In the genomic region with DNA sequence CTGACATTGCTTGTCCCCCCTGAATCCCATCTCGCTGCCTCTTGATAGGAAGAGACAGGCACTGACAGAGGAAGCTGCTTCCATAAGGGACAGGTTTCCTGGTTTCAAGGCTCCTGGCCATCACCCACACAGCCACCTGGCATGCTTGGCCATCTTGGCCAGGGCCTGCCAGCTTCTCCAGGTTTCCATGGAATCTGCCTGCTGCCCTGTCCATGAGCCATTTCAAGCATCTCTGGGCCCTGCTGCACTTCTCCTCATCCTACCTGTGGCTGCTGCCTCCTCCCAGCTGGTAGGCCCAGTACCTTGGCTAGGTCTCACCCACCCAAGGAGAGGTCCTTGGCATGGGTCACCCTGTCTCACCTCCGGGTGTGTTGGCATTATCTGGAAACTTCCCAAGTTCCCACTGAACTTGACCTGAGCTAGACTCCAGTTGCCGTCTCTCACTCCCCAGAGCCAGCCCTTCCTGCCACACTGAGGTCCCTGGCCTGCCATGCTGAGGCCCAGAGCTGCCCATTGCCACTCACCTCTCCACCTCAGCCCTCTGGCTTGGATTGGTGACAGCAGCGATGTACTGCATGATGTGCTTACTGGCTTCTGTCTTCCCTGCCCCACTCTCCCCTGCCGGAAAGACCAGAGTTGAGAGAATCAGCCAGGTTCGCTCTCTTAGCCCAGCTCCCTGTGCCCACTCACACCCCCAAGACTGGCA, we compare ENCODE assay signal across 16 cellular contexts. TPM values are rescaled to one million over a fixed set of nuclear protein-coding genes. Genes with fewer than 3 reads are reported as not detected.
DNase-seq lines count a peak whose midpoint lies in the region; ATAC-seq and TF ChIP-seq lines count a peak whose summit lies in the region.
"Had no signal": no experiment of that assay in that cellular context is flagged by ENCODE, and none has a peak within 500 bp of the region (broad histone marks: within the 10 kb centered on the region; RNA-seq: fewer than 3 reads in every experiment).

No MANE protein-coding gene starts in this region.

- H3K27ac Mint-ChIP-seq in T-helper 1 cell treated with Interleukin-12 subunit alpha and Interleukin-12 subunit beta and Interleukin-4 antibody, amounts not matched to agents 30 μg/mL and 1 μg/mL, for 36 hours: peak overlapping the region; percentile 96
- H3K27ac Mint-ChIP-seq in activated T-helper 1 cell treated with anti-CD3 and anti-CD28 coated beads, Interleukin-12 subunit alpha, Interleukin-12 subunit beta, Interleukin-2, Interleukin-4 antibody, amounts not matched to agents 30 ng/mL and 10 ng/mL and 1 ng/mL, durations not matched to agents 14 hours and 24 hours and 36 hours: peak overlapping the region; percentile 91
- H3K27ac Mint-ChIP-seq in natural killer cell (peak overlapping the region; percentile 95 to 99), osteocyte (ENCODE audit: unreplicated experiment) (no peak overlapping the region), WTC11 (no peak overlapping the region)

- intact Hi-C loops in activated T-helper 1 cell treated with anti-CD3 and anti-CD28 coated beads, Interleukin-12 subunit alpha, Interleukin-12 subunit beta, Interleukin-2, Interleukin-4 antibody, amounts not matched to agents 30 ng/mL and 10 ng/mL and 1 ng/mL, durations not matched to agents 14 hours and 24 hours and 36 hours (cut with micrococcal nuclease): loop anchor here (2.0 kb wide), 1 partner anchor 61 kb away; no protein-coding TSS in a partner anchor
- intact Hi-C loops in natural killer cell (cut with micrococcal nuclease): loop anchor here (5.0 kb wide), 2 partner anchors 129 to 344 kb away; a partner anchor contains a TSS

- H3K4me1 Mint-ChIP-seq in T-helper 1 cell treated with Interleukin-12 subunit alpha and Interleukin-12 subunit beta and Interleukin-4 antibody, amounts not matched to agents 30 μg/mL and 1 μg/mL, for 36 hours (ENCODE audit: low read depth): peaks cover 40% of the 10 kb centered on the region
- peaks cover 52% of the 10 kb centered on the region for H3K4me1 Mint-ChIP-seq in activated T-helper 1 cell treated with anti-CD3 and anti-CD28 coated beads, Interleukin-12 subunit alpha, Interleukin-12 subunit beta, Interleukin-2, Interleukin-4 antibody, amounts not matched to agents 30 ng/mL and 10 ng/mL and 1 ng/mL, durations not matched to agents 14 hours and 24 hours and 36 hours (ENCODE audit: low read depth)
- H3K4me1 Mint-ChIP-seq in natural killer cell: peaks cover 57 to 77% of the 10 kb centered on the region in 2 donors
- H3K4me1 Mint-ChIP-seq in osteocyte (ENCODE audit: unreplicated experiment): peaks cover 34% of the 10 kb centered on the region
- H3K4me1 Mint-ChIP-seq in WTC11: no peaks in the 10 kb centered on the region

- no peaks in the 10 kb centered on the region for H3K27me3 Mint-ChIP-seq in T-helper 1 cell treated with Interleukin-12 subunit alpha and Interleukin-12 subunit beta and Interleukin-4 antibody, amounts not matched to agents 30 μg/mL and 1 μg/mL, for 36 hours (ENCODE audit: low read depth)
- no peaks in the 10 kb centered on the region for H3K27me3 Mint-ChIP-seq in activated T-helper 1 cell treated with anti-CD3 and anti-CD28 coated beads, Interleukin-12 subunit alpha, Interleukin-12 subunit beta, Interleukin-2, Interleukin-4 antibody, amounts not matched to agents 30 ng/mL and 10 ng/mL and 1 ng/mL, durations not matched to agents 14 hours and 24 hours and 36 hours (ENCODE audit: insufficient read depth)
- H3K27me3 Mint-ChIP-seq in natural killer cell (ENCODE audit: low read depth in 2 of 2) (no peaks in the 10 kb centered on the region), osteocyte (ENCODE audit: unreplicated experiment) (no peaks in the 10 kb centered on the region), WTC11 (ENCODE audit: low read depth) (no peaks in the 10 kb centered on the region; the same call in 1 of the 2 replicates)

- H3K9me3 Mint-ChIP-seq in T-helper 1 cell treated with Interleukin-12 subunit alpha and Interleukin-12 subunit beta and Interleukin-4 antibody, amounts not matched to agents 30 μg/mL and 1 μg/mL, for 36 hours: no peaks in the 10 kb centered on the region
- no peaks in the 10 kb centered on the region for H3K9me3 Mint-ChIP-seq in activated T-helper 1 cell treated with anti-CD3 and anti-CD28 coated beads, Interleukin-12 subunit alpha, Interleukin-12 subunit beta, Interleukin-2, Interleukin-4 antibody, amounts not matched to agents 30 ng/mL and 10 ng/mL and 1 ng/mL, durations not matched to agents 14 hours and 24 hours and 36 hours
- H3K9me3 Mint-ChIP-seq in natural killer cell: no peaks in the 10 kb centered on the region
- no peaks in the 10 kb centered on the region for H3K9me3 Mint-ChIP-seq in osteocyte (ENCODE audit: unreplicated experiment)
- no peaks in the 10 kb centered on the region for H3K9me3 Mint-ChIP-seq in WTC11

- peaks cover 59% of the 10 kb centered on the region for H3K36me3 Mint-ChIP-seq in T-helper 1 cell treated with Interleukin-12 subunit alpha and Interleukin-12 subunit beta and Interleukin-4 antibody, amounts not matched to agents 30 μg/mL and 1 μg/mL, for 36 hours (ENCODE audit: low read depth)
- peaks cover 53% of the 10 kb centered on the region for H3K36me3 Mint-ChIP-seq in activated T-helper 1 cell treated with anti-CD3 and anti-CD28 coated beads, Interleukin-12 subunit alpha, Interleukin-12 subunit beta, Interleukin-2, Interleukin-4 antibody, amounts not matched to agents 30 ng/mL and 10 ng/mL and 1 ng/mL, durations not matched to agents 14 hours and 24 hours and 36 hours (ENCODE audit: low read depth)
- no peaks in the 10 kb centered on the region for H3K36me3 Mint-ChIP-seq in natural killer cell
- no peaks in the 10 kb centered on the region for H3K36me3 Mint-ChIP-seq in osteocyte (ENCODE audit: unreplicated experiment)
- H3K36me3 Mint-ChIP-seq in WTC11: no peaks in the 10 kb centered on the region; the same call in 1 of the 2 replicates

- H3K4me3 ChIP-seq in GM12865 (ENCODE audit: low read depth, low read length): peak overlapping the region; percentile 84
- H3K4me3 ChIP-seq: body of pancreas had no signal

- no peak for DNase-seq in T-helper 1 cell
- no peak for DNase-seq in GM12865 (ENCODE audit: low read depth)
- DNase-seq in activated T-helper 1 cell treated with anti-CD3 and anti-CD28 coated beads, Interleukin-12 subunit alpha, Interleukin-12 subunit beta, Interleukin-2, Interleukin-4 antibody, amounts not matched to agents 30 ng/mL and 10 ng/mL and 1 ng/mL, durations not matched to agents 14 hours and 24 hours and 36 hours (ENCODE audit: low spot score): no peak
- DNase-seq in natural killer cell: no peak
- no peak for DNase-seq in effector CD8-positive, alpha-beta T cell (lab: John Stamatoyannopoulos, UW)
- DNase-seq in osteocyte (ENCODE audit: extremely low spot score, unreplicated experiment): no peak
- no peak for DNase-seq in WTC11 (ENCODE audit: low spot score)
- DNase-seq: body of pancreas; IMR-90; lower lobe of right lung; NCI-H1417 treated with DMSO at 0.1 percent for 48 hours; NCI-H226; stimulated activated CD4-positive, alpha-beta T cell treated with anti-CD3 and anti-CD28 coated beads, Interleukin-2, amount 100 ng/mL, for 48 hours had no signal

- TF ChIP-seq CTCF in GM12865 (IDR thresholded peaks at IDR 0.05; ENCODE audit: insufficient read depth, low read depth, low read length, missing control alignments) (no peak), natural killer cell (IDR thresholded peaks at IDR 0.05) (no peak), osteocyte (IDR thresholded peaks at IDR 0.05) (no peak), WTC11 (IDR thresholded peaks at IDR 0.05) (no peak)

- ATAC-seq in natural killer cell: no peak
- no peak for ATAC-seq in WTC11
- ATAC-seq: body of pancreas, lower lobe of right lung, sciatic nerve had no signal

- POLR2A ChIA-PET in WTC11 (lab: Charles Lee): no interaction called here

- peak overlapping the region; percentile 95 for H3K4me3 Mint-ChIP-seq in T-helper 1 cell treated with Interleukin-12 subunit alpha and Interleukin-12 subunit beta and Interleukin-4 antibody, amounts not matched to agents 30 μg/mL and 1 μg/mL, for 36 hours
- H3K4me3 Mint-ChIP-seq in activated T-helper 1 cell treated with anti-CD3 and anti-CD28 coated beads, Interleukin-12 subunit alpha, Interleukin-12 subunit beta, Interleukin-2, Interleukin-4 antibody, amounts not matched to agents 30 ng/mL and 10 ng/mL and 1 ng/mL, durations not matched to agents 14 hours and 24 hours and 36 hours: peak overlapping the region; percentile 98
- peak overlapping the region; percentile 97 for H3K4me3 Mint-ChIP-seq in natural killer cell
- H3K4me3 Mint-ChIP-seq in osteocyte (ENCODE audit: unreplicated experiment): no peak overlapping the region
- no peak overlapping the region for H3K4me3 Mint-ChIP-seq in WTC11

- CTCF ChIA-PET in WTC11 (lab: Charles Lee): no interaction called here

TF ChIP-seq in WTC11, 78 proteins besides CTCF, POLR2A, EP300 and RAD21:
- TF ChIP-seq OVOL2 (CRISPR knock-in tag; IDR thresholded peaks at IDR 0.05; ENCODE audit: borderline replicate concordance): no peak

RNA-seq across cellular contexts. Expression of a gene that starts 2.6 kb away (rescaled TPM):
- total RNA-seq in activated T-helper 1 cell treated with anti-CD3 and anti-CD28 coated beads, Interleukin-12 subunit alpha, Interleukin-12 subunit beta, Interleukin-2, Interleukin-4 antibody, amounts not matched to agents 30 ng/mL and 10 ng/mL and 1 ng/mL, durations not matched to agents 14 hours and 24 hours and 36 hours: 252 and 258 TPM in 2 replicates
- 100 to 1,000 TPM; 371 to 470 (median 429) TPM for total RNA-seq in natural killer cell
- 0.05 TPM in 1 of 2 replicates, not detected in the other for total RNA-seq in osteocyte
- total RNA-seq in WTC11 (2021): 0.41 to 0.48 TPM (median 0.46 TPM) in 3 replicates
- total RNA-seq: H4 had no signal

RNA-seq across cellular contexts. Expression of a gene that starts 23.8 kb away (rescaled TPM):
- 59.2 and 65.5 TPM in 2 replicates for total RNA-seq in activated T-helper 1 cell treated with anti-CD3 and anti-CD28 coated beads, Interleukin-12 subunit alpha, Interleukin-12 subunit beta, Interleukin-2, Interleukin-4 antibody, amounts not matched to agents 30 ng/mL and 10 ng/mL and 1 ng/mL, durations not matched to agents 14 hours and 24 hours and 36 hours
- total RNA-seq in natural killer cell (100 to 1,000 TPM in 1 of 3 donors, 10 to 100 TPM in 2; 66.2 to 104 (median 97.5) TPM), osteocyte (41.4 and 42.3 TPM in 2 replicates), WTC11 (2021) (30.7 to 32.7 TPM (median 32.0 TPM) in 3 replicates)

Comparison
In these comparisons a context has a peak if more than half of its experiments do, and no peak if none do; other contexts are left out.
1. H3K27ac Mint-ChIP-seq: peak in T-helper 1 cell treated with Interleukin-12 subunit alpha and Interleukin-12 subunit beta and Interleukin-4 antibody, amounts not matched to agents 30 μg/mL and 1 μg/mL, for 36 hours (single experiment), activated T-helper 1 cell treated with anti-CD3 and anti-CD28 coated beads, Interleukin-12 subunit alpha, Interleukin-12 subunit beta, Interleukin-2, Interleukin-4 antibody, amounts not matched to agents 30 ng/mL and 10 ng/mL and 1 ng/mL, durations not matched to agents 14 hours and 24 hours and 36 hours (single experiment) and natural killer cell (2 of 2); none in osteocyte (single experiment) and WTC11 (single experiment).
2. H3K4me3 Mint-ChIP-seq: peak in T-helper 1 cell treated with Interleukin-12 subunit alpha and Interleukin-12 subunit beta and Interleukin-4 antibody, amounts not matched to agents 30 μg/mL and 1 μg/mL, for 36 hours (single experiment), activated T-helper 1 cell treated with anti-CD3 and anti-CD28 coated beads, Interleukin-12 subunit alpha, Interleukin-12 subunit beta, Interleukin-2, Interleukin-4 antibody, amounts not matched to agents 30 ng/mL and 10 ng/mL and 1 ng/mL, durations not matched to agents 14 hours and 24 hours and 36 hours (single experiment) and natural killer cell (single experiment); none in osteocyte (single experiment) and WTC11 (single experiment).
3. RNA of a gene that starts 2.6 kb away (total RNA-seq): 371 to 470 TPM in natural killer cell and 252 to 258 TPM in activated T-helper 1 cell treated with anti-CD3 and anti-CD28 coated beads, Interleukin-12 subunit alpha, Interleukin-12 subunit beta, Interleukin-2, Interleukin-4 antibody, amounts not matched to agents 30 ng/mL and 10 ng/mL and 1 ng/mL, durations not matched to agents 14 hours and 24 hours and 36 hours; 0.41 to 0.48 TPM in WTC11 and 0.05 TPM in osteocyte; every median in the first group is over 100 times any median in the second.